ENCODE assay signal across 2 cellular contexts in genomic region chr13:42225051-42225450, GRCh38.
A peak's percentile ranks its signal among the peaks of the same experiment; 100 is the strongest.
TF ChIP-seq lines count a peak whose summit lies in the region.

No MANE protein-coding gene starts in this region.

TF ChIP-seq in IMR-90, 13 proteins besides CTCF, POLR2A, EP300 and RAD21:
- no peak for TF ChIP-seq SMC3 (IDR thresholded peaks at IDR 0.05; ENCODE audit: low read depth, low read length)
- 0 out of 2 replicates have a peak, but pooled peaks have one; percentile 28 for TF ChIP-seq CEBPB (IDR thresholded peaks at IDR 0.05; ENCODE audit: low read depth, low read length)
TF ChIP-seq in IMR-90: peak in this region for 1.

TF ChIP-seq in GM12878, 131 proteins besides CTCF, POLR2A, EP300 and RAD21:
- TF ChIP-seq SKIL (IDR thresholded peaks at IDR 0.05; ENCODE audit: low read depth, poor library complexity, severe bottlenecking) (no peak), NBN (IDR thresholded peaks at IDR 0.05) (no peak), JUND (IDR thresholded peaks at IDR 0.05; ENCODE audit: low read depth, low read length) (no peak), NKRF (conservative IDR thresholded peaks at IDR 0.05) (no peak), BCL3 (IDR thresholded peaks at IDR 0.05; ENCODE audit: borderline replicate concordance, insufficient read depth, low read depth, low read length, poor library complexity, severe bottlenecking) (no peak), PML (IDR thresholded peaks at IDR 0.05; ENCODE audit: low read length) (no peak), NR2C1 (IDR thresholded peaks at IDR 0.05) (no peak), POU2F2 (IDR thresholded peaks at IDR 0.05; ENCODE audit: borderline replicate concordance, low read depth, low read length) (no peak), ATF2 (IDR thresholded peaks at IDR 0.05; ENCODE audit: low read length) (no peak), CHD2 (IDR thresholded peaks at IDR 0.05; ENCODE audit: borderline replicate concordance, low read depth, low read length) (no peak), NFIC (IDR thresholded peaks at IDR 0.05; ENCODE audit: low read depth, low read length) (no peak), MLLT1 (IDR thresholded peaks at IDR 0.05) (no peak), IRF5 (IDR thresholded peaks at IDR 0.05; ENCODE audit: borderline replicate concordance) (no peak), TARDBP (IDR thresholded peaks at IDR 0.05; ENCODE audit: borderline replicate concordance) (no peak), HDAC2 (IDR thresholded peaks at IDR 0.05) (no peak), REST (IDR thresholded peaks at IDR 0.05; ENCODE audit: low read depth, low read length) (no peak), RAD51 (IDR thresholded peaks at IDR 0.05) (no peak), CUX1 (IDR thresholded peaks at IDR 0.05; ENCODE audit: insufficient replicate concordance, low read depth, low read length) (no peak)
TF ChIP-seq in GM12878: peak in this region for 0.
